ENCODE assay signal across 10 cellular contexts in genomic region chr11:5688482-5688881, GRCh38. TPM values are rescaled to one million over a fixed set of nuclear protein-coding genes. Genes with fewer than 3 reads are reported as not detected.
DNase-seq lines count a peak whose midpoint lies in the region; ATAC-seq and TF ChIP-seq lines count a peak whose summit lies in the region.
"Had no signal": no experiment of that assay in that cellular context is flagged by ENCODE, and none has a peak within 500 bp of the region (broad histone marks: within the 10 kb centered on the region; RNA-seq: fewer than 3 reads in every experiment).

No MANE protein-coding gene starts in this region.

- DNase-seq in CD4-positive, CD25-positive, alpha-beta regulatory T cell, result no peak
- no peak for DNase-seq in GM23248
- DNase-seq in caudate nucleus (lab: John Stamatoyannopoulos, UW), result no peak
- no peak for DNase-seq in NCI-H1105 (lab: John Stamatoyannopoulos, UW)
- no peak for DNase-seq in NCI-H2029 treated with DMSO at 0.1 percent for 48 hours (lab: John Stamatoyannopoulos, UW)
- DNase-seq in smooth muscle cell (lab: John Stamatoyannopoulos, UW; ENCODE audit: unreplicated experiment), result no peak
- DNase-seq: H7, NCI-H2081, small intestine had no signal

- H3K27ac Mint-ChIP-seq in CD4-positive, CD25-positive, alpha-beta regulatory T cell, result peak overlapping the region; percentile 83 to 100 (median 95)

- H3K27me3 Mint-ChIP-seq in CD4-positive, CD25-positive, alpha-beta regulatory T cell, result peaks cover 4% of the 10 kb centered on the region

- H3K9me3 ChIP-seq in CD4-positive, CD25-positive, alpha-beta regulatory T cell (ENCODE audit: control insufficient read depth in 2 of 2, low read length in 2 of 2), result no peaks in the 10 kb centered on the region
- no peaks in the 10 kb centered on the region for H3K9me3 ChIP-seq in GM23248 (ENCODE audit: low read depth)
- H3K9me3 ChIP-seq in smooth muscle cell (replicated peaks; ENCODE audit: low read depth), result no peaks in the 10 kb centered on the region

- peak overlapping the region; percentile 96 for H3K4me3 ChIP-seq in CD4-positive, CD25-positive, alpha-beta regulatory T cell (ENCODE audit: low read depth, low read length)
- no peak overlapping the region for H3K4me3 ChIP-seq in GM23248
- no peak overlapping the region for H3K4me3 ChIP-seq in rectal smooth muscle tissue (ENCODE audit: low read length)
- H3K4me3 ChIP-seq in smooth muscle cell, result no peak overlapping the region

- H3K79me2 ChIP-seq in GM23248 (ENCODE audit: insufficient read depth) (peaks cover 31% of the 10 kb centered on the region), smooth muscle cell (ENCODE audit: low read depth) (peaks cover 7% of the 10 kb centered on the region)

- H3F3A ChIP-seq in GM23248 (ENCODE audit: insufficient read depth) (peaks cover 16% of the 10 kb centered on the region), smooth muscle cell (ENCODE audit: low read depth) (no peaks in the 10 kb centered on the region)

- H3K9ac ChIP-seq in GM23248 (no peak overlapping the region), rectal smooth muscle tissue (ENCODE audit: low read length) (no peak overlapping the region), smooth muscle cell (ENCODE audit: low read depth) (no peak overlapping the region)

- ATAC-seq in CD4-positive, CD25-positive, alpha-beta regulatory T cell (ENCODE audit: low read depth in 2 of 2), result no peak

- in situ Hi-C loops in GM23248 (cut with MboI), result loop anchor here (25.0 kb wide), 1 partner anchor 649 kb away; no protein-coding TSS in a partner anchor

- no peak for TF ChIP-seq CTCF in smooth muscle cell (IDR thresholded peaks at IDR 0.05; ENCODE audit: borderline replicate concordance, insufficient read depth, poor library complexity, severe bottlenecking)

- H2AFZ ChIP-seq in GM23248 (peak overlapping the region; percentile 72; the same call in 1 of the 2 replicates), smooth muscle cell (ENCODE audit: low read depth) (no peak overlapping the region)

- peaks cover 22 to 56% (median 43%) of the 10 kb centered on the region in 4 donors for H3K4me1 Mint-ChIP-seq in CD4-positive, CD25-positive, alpha-beta regulatory T cell

- no peaks in the 10 kb centered on the region for H3K9me2 ChIP-seq in GM23248 (ENCODE audit: insufficient read depth)

- H4K20me1 ChIP-seq in GM23248 (ENCODE audit: insufficient read depth) (no peaks in the 10 kb centered on the region), smooth muscle cell (ENCODE audit: low read depth) (no peaks in the 10 kb centered on the region)

- no peaks in the 10 kb centered on the region for H3K9me3 Mint-ChIP-seq in CD4-positive, CD25-positive, alpha-beta regulatory T cell

- H3K36me3 ChIP-seq in CD4-positive, CD25-positive, alpha-beta regulatory T cell (ENCODE audit: control insufficient read depth, insufficient read depth, low read length), result peaks cover 5% of the 10 kb centered on the region
- no peaks in the 10 kb centered on the region for H3K36me3 ChIP-seq in GM23248 (ENCODE audit: low read depth)
- H3K36me3 ChIP-seq in rectal smooth muscle tissue (ENCODE audit: control insufficient read depth, insufficient read depth, low read length), result no peaks in the 10 kb centered on the region
- no peaks in the 10 kb centered on the region for H3K36me3 ChIP-seq in smooth muscle cell (ENCODE audit: low read depth)

- peak overlapping the region; percentile 87 for H3K27ac ChIP-seq in CD4-positive, CD25-positive, alpha-beta regulatory T cell (ENCODE audit: insufficient read depth, low read length, poor library complexity, severe bottlenecking)
- peak overlapping the region; percentile 97 for H3K27ac ChIP-seq in GM23248
- peak overlapping the region; percentile 13 for H3K27ac ChIP-seq in caudate nucleus (ENCODE audit: low read depth, low read length)
- peak overlapping the region; percentile 84 for H3K27ac ChIP-seq in rectal smooth muscle tissue (ENCODE audit: low read depth, low read length)
- no peak overlapping the region for H3K27ac ChIP-seq in smooth muscle cell (ENCODE audit: low read depth)

- H3K4me2 ChIP-seq in GM23248 (ENCODE audit: unreplicated experiment), result no peak overlapping the region
- no peak overlapping the region for H3K4me2 ChIP-seq in smooth muscle cell

- no peaks in the 10 kb centered on the region for H3K27me3 ChIP-seq in CD4-positive, CD25-positive, alpha-beta regulatory T cell (ENCODE audit: control insufficient read depth, insufficient read depth, low read length)
- H3K27me3 ChIP-seq in GM23248 (replicated peaks; ENCODE audit: insufficient read depth) (no peaks in the 10 kb centered on the region), rectal smooth muscle tissue (ENCODE audit: control insufficient read depth, insufficient read depth, low read length) (no peaks in the 10 kb centered on the region), smooth muscle cell (ENCODE audit: low read depth) (no peaks in the 10 kb centered on the region)

- H3K4me1 ChIP-seq in CD4-positive, CD25-positive, alpha-beta regulatory T cell (ENCODE audit: control insufficient read depth, insufficient read depth, low read length, poor library complexity, severe bottlenecking), result peaks cover 49% of the 10 kb centered on the region
- peaks cover 27% of the 10 kb centered on the region for H3K4me1 ChIP-seq in GM23248 (ENCODE audit: insufficient read depth)
- peaks cover 14% of the 10 kb centered on the region for H3K4me1 ChIP-seq in rectal smooth muscle tissue (ENCODE audit: control insufficient read depth, insufficient read depth, low read length)
- H3K4me1 ChIP-seq in smooth muscle cell (ENCODE audit: low read depth), result peaks cover 31% of the 10 kb centered on the region

- peak overlapping the region; percentile 41 to 98 (median 80) for H3K4me3 Mint-ChIP-seq in CD4-positive, CD25-positive, alpha-beta regulatory T cell

- H3K36me3 Mint-ChIP-seq in CD4-positive, CD25-positive, alpha-beta regulatory T cell, result peaks cover 5% of the 10 kb centered on the region

- 90 to 100% methylated on average over 1 of the region's 1 CpG for WGBS in GM23248 (ENCODE audit: low coverage in 1 of 2, low lambda C conversion rate in 2 of 2, missing lambda C conversion rate in 2 of 2), 2 experiments
- WGBS in smooth muscle cell (ENCODE audit: low lambda C conversion rate), result 100% methylated on average over 1 of the region's 1 CpG

RNA-seq across cellular contexts. Expression of gene TRIM22, which starts 1.1 kb away (rescaled TPM):
- 378 TPM for total RNA-seq in CD4-positive, CD25-positive, alpha-beta regulatory T cell
- polyA plus RNA-seq in CD4-positive, CD25-positive, alpha-beta regulatory T cell, result 100 to 1,000 TPM; 233 to 336 (median 250) TPM
- 58.4 and 114 TPM in 2 replicates for total RNA-seq in GM23248 (2014; rRNA removed; shearing (Covaris generic))
- polyA plus RNA-seq in GM23248 (2016; fragmentation: Nextera tagmentation; extraction: Ambion mirVana), result 50.2 and 51.1 TPM in 2 replicates
- total RNA-seq in smooth muscle cell, result 34.4 and 41.1 TPM in 2 replicates
- 26.1 and 33.4 TPM in 2 replicates for polyA plus RNA-seq in smooth muscle cell

RNA-seq across cellular contexts. Expression of gene TRIM5, which starts 3.6 kb away (rescaled TPM):
- 15.2 TPM for total RNA-seq in CD4-positive, CD25-positive, alpha-beta regulatory T cell
- 1 to 10 TPM; 6.0 to 7.7 (median 7.5) TPM for polyA plus RNA-seq in CD4-positive, CD25-positive, alpha-beta regulatory T cell
- total RNA-seq in GM23248 (2014; rRNA removed; shearing (Covaris generic)), result 10.7 and 11.9 TPM in 2 replicates
- polyA plus RNA-seq in GM23248 (2016; fragmentation: Nextera tagmentation; extraction: Ambion mirVana), result 12.7 and 14.0 TPM in 2 replicates
- total RNA-seq in smooth muscle cell, result 22.2 and 27.6 TPM in 2 replicates
- polyA plus RNA-seq in smooth muscle cell, result 16.4 and 18.0 TPM in 2 replicates

RNA-seq across cellular contexts. Expression of gene OR56B1, which starts 47.8 kb away (rescaled TPM):
- not detected for total RNA-seq in CD4-positive, CD25-positive, alpha-beta regulatory T cell
- polyA plus RNA-seq in CD4-positive, CD25-positive, alpha-beta regulatory T cell, result under 1 TPM in 1 of 4 donors, not detected in 3; 0.09 TPM
- total RNA-seq in GM23248 (2014; rRNA removed; shearing (Covaris generic)), result not detected in 2 replicates
- polyA plus RNA-seq in GM23248 (2016; fragmentation: Nextera tagmentation; extraction: Ambion mirVana) (not detected in 2 replicates), smooth muscle cell (not detected in 2 replicates)
- total RNA-seq in smooth muscle cell, result not detected in 2 replicates
- total RNA-seq: H7 had no signal
